Comparison of ENCODE assay signal across 22 cellular contexts in the genomic region with DNA sequence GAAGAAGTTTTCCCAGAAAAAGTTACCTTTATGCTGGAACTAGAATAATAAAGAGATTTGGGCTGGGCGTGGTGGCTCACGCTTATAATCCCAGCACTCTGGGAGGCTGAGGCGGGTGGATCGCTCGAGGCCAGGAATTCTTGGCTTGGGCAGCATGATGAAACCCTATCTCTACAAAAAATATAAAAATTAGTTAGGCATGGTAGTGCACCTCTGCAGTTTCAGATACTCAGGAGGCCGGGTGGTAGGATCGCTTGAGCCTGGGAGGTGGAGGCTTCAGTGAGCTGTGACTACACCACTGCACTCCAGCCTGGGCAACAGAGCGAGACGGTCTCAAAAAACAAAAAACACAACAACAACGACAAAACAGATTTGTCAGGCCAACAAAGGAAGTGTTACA.
DNase-seq lines count a peak whose midpoint lies in the region; ATAC-seq and TF ChIP-seq lines count a peak whose summit lies in the region.
"Had no signal": no experiment of that assay in that cellular context is flagged by ENCODE, and none has a peak within 500 bp of the region (broad histone marks: within the 10 kb centered on the region; RNA-seq: fewer than 3 reads in every experiment).

No MANE protein-coding gene starts in this region.

- peaks cover 0 to 10% (median 5%) of the 10 kb centered on the region in 11 experiments; a peak in 6 of 22 replicates for H3K9me3 ChIP-seq in BLaER1 treated with 17β-estradiol and CSF1 and Interleukin-3, amounts not matched to agents 10 nM and 100 nM (replicated peaks in 1 of 11)
- H3K9me3 ChIP-seq in trophoblast cell (ENCODE audit: insufficient read depth, low read depth, low read length): peaks cover 2% of the 10 kb centered on the region
- H3K9me3 ChIP-seq: adrenal gland, mucosa of descending colon, stomach, uterus had no signal

- peak overlapping the region; percentile 77 for H3K4me3 Mint-ChIP-seq in HFFc6
- peak overlapping the region; percentile 48 for H3K4me3 Mint-ChIP-seq in dendritic cell treated with granulocyte-macrophage colony-stimulating factor and Interleukin-4, amounts not matched to agents 40 ng/mL and 50 ng/mL, for 4 days
- H3K4me3 Mint-ChIP-seq in activated T-cell treated with anti-CD3 and anti-CD28 coated beads, Interleukin-2, amount 50 U/mL, for 4 hours: no peak overlapping the region
- H3K4me3 Mint-ChIP-seq in activated CD4-positive, alpha-beta memory T cell treated with anti-CD3 and anti-CD28 coated beads, Interleukin-2, amount 10 ng/mL, durations not matched to agents 7 days and 5 days: no peak overlapping the region
- H3K4me3 Mint-ChIP-seq: CD8-positive, alpha-beta memory T cell had no signal

- H3K18ac ChIP-seq in trophoblast cell (ENCODE audit: low read length): no peak overlapping the region

- H3K27ac ChIP-seq in BLaER1 treated with 17β-estradiol and CSF1 and Interleukin-3, amounts not matched to agents 10 nM and 100 nM: no peak overlapping the region
- no peak overlapping the region for H3K27ac ChIP-seq in trophoblast cell (ENCODE audit: low read depth, low read length)
- H3K27ac ChIP-seq: adrenal gland, cardiac muscle cell, stomach, uterus had no signal

- no peaks in the 10 kb centered on the region for H3K79me2 ChIP-seq in trophoblast cell (ENCODE audit: control insufficient read depth, insufficient read depth, low read length, poor library complexity)

- POLR2A ChIA-PET in activated CD4-positive, alpha-beta memory T cell treated with anti-CD3 and anti-CD28 coated beads, Interleukin-2, amount 10 ng/mL, durations not matched to agents 7 days and 5 days (lab: Charles Lee): no interaction called here

- no peak overlapping the region for H3K4me3 ChIP-seq in BLaER1 treated with 17β-estradiol and CSF1 and Interleukin-3, amounts not matched to agents 10 nM and 100 nM
- no peak overlapping the region for H3K4me3 ChIP-seq in trophoblast cell (ENCODE audit: low read depth, low read length)
- H3K4me3 ChIP-seq: adrenal gland, cardiac muscle cell, mucosa of descending colon, stomach, uterus had no signal

- no peak overlapping the region for H3K23ac ChIP-seq in trophoblast cell (ENCODE audit: low read length)

- H3K27ac Mint-ChIP-seq in HFFc6: no peak overlapping the region
- no peak overlapping the region for H3K27ac Mint-ChIP-seq in dendritic cell treated with granulocyte-macrophage colony-stimulating factor and Interleukin-4, amounts not matched to agents 40 ng/mL and 50 ng/mL, for 4 days
- no peak overlapping the region for H3K27ac Mint-ChIP-seq in activated CD4-positive, alpha-beta memory T cell treated with anti-CD3 and anti-CD28 coated beads, Interleukin-2, amount 10 ng/mL, durations not matched to agents 7 days and 5 days
- H3K27ac Mint-ChIP-seq: activated T-helper 2 cell treated with anti-CD3 and anti-CD28 coated beads, Interferon-gamma antibody, Interleukin-2, Interleukin-4, amounts not matched to agents 10 μg/mL and 5 μg/mL and 100 μg/mL, durations not matched to agents 14 hours and 24 hours and 36 hours; CD8-positive, alpha-beta memory T cell had no signal

- CTCF ChIA-PET in activated CD4-positive, alpha-beta memory T cell treated with anti-CD3 and anti-CD28 coated beads, Interleukin-2, amount 10 ng/mL, durations not matched to agents 7 days and 5 days (lab: Charles Lee): no interaction called here

- no peak overlapping the region for H2BK5ac ChIP-seq in trophoblast cell (ENCODE audit: low read depth, low read length, poor library complexity)

- intact Hi-C loops in dendritic cell treated with granulocyte-macrophage colony-stimulating factor and Interleukin-4, amounts not matched to agents 40 ng/mL and 50 ng/mL, for 4 days (cut with micrococcal nuclease): no loop called here

- peaks cover 7% of the 10 kb centered on the region for H3K79me1 ChIP-seq in trophoblast cell (ENCODE audit: low read length)

- no peak overlapping the region for H4K8ac ChIP-seq in trophoblast cell (ENCODE audit: low read depth, low read length)

- no CpG with 5 or more reads among the region's 10 CpGs for WGBS in trophoblast cell (ENCODE audit: extremely low coverage, insufficient coverage, insufficient read length)

- no peak for ATAC-seq in activated T-cell treated with anti-CD3 and anti-CD28 coated beads, Interleukin-2, amount 50 U/mL, for 4 hours

- H3K14ac ChIP-seq in trophoblast cell (ENCODE audit: low read length): no peak overlapping the region

- no peaks in the 10 kb centered on the region for H3K36me3 Mint-ChIP-seq in HFFc6 (ENCODE audit: low read depth)
- H3K36me3 Mint-ChIP-seq in dendritic cell treated with granulocyte-macrophage colony-stimulating factor and Interleukin-4, amounts not matched to agents 40 ng/mL and 50 ng/mL, for 4 days (ENCODE audit: low read depth): no peaks in the 10 kb centered on the region
- no peaks in the 10 kb centered on the region for H3K36me3 Mint-ChIP-seq in activated T-cell treated with anti-CD3 and anti-CD28 coated beads, Interleukin-2, amount 50 U/mL, for 4 hours (ENCODE audit: insufficient read depth)
- no peaks in the 10 kb centered on the region for H3K36me3 Mint-ChIP-seq in activated CD4-positive, alpha-beta memory T cell treated with anti-CD3 and anti-CD28 coated beads, Interleukin-2, amount 10 ng/mL, durations not matched to agents 7 days and 5 days (ENCODE audit: low read depth)
- H3K36me3 Mint-ChIP-seq: CD8-positive, alpha-beta memory T cell had no signal

- H4K91ac ChIP-seq in trophoblast cell (ENCODE audit: low read depth, low read length): peak overlapping the region; percentile 75

- no peak overlapping the region for H2AFZ ChIP-seq in trophoblast cell (ENCODE audit: insufficient read depth, low read length, poor library complexity)

- no peak overlapping the region for H4K12ac ChIP-seq in trophoblast cell (ENCODE audit: low read depth, low read length)

- peaks cover 11% of the 10 kb centered on the region; the same call in 1 of the 2 replicates for H3K27me3 Mint-ChIP-seq in HFFc6 (ENCODE audit: insufficient read depth)
- peaks cover 10% of the 10 kb centered on the region for H3K27me3 Mint-ChIP-seq in dendritic cell treated with granulocyte-macrophage colony-stimulating factor and Interleukin-4, amounts not matched to agents 40 ng/mL and 50 ng/mL, for 4 days
- no peaks in the 10 kb centered on the region for H3K27me3 Mint-ChIP-seq in activated T-cell treated with anti-CD3 and anti-CD28 coated beads, Interleukin-2, amount 50 U/mL, for 4 hours (ENCODE audit: low read depth)
- H3K27me3 Mint-ChIP-seq in activated CD4-positive, alpha-beta memory T cell treated with anti-CD3 and anti-CD28 coated beads, Interleukin-2, amount 10 ng/mL, durations not matched to agents 7 days and 5 days: no peaks in the 10 kb centered on the region

- peak overlapping the region; percentile 63 for H2BK120ac ChIP-seq in trophoblast cell (ENCODE audit: insufficient read depth, low read length, poor library complexity)

- peaks cover 7% of the 10 kb centered on the region; the same call in 1 of the 2 replicates for H3K4me1 Mint-ChIP-seq in HFFc6 (ENCODE audit: low read depth)
- H3K4me1 Mint-ChIP-seq in dendritic cell treated with granulocyte-macrophage colony-stimulating factor and Interleukin-4, amounts not matched to agents 40 ng/mL and 50 ng/mL, for 4 days (ENCODE audit: low read depth): peaks cover 15% of the 10 kb centered on the region
- peaks cover 3% of the 10 kb centered on the region for H3K4me1 Mint-ChIP-seq in activated T-cell treated with anti-CD3 and anti-CD28 coated beads, Interleukin-2, amount 50 U/mL, for 4 hours (ENCODE audit: low read depth)
- no peaks in the 10 kb centered on the region for H3K4me1 Mint-ChIP-seq in activated CD4-positive, alpha-beta memory T cell treated with anti-CD3 and anti-CD28 coated beads, Interleukin-2, amount 10 ng/mL, durations not matched to agents 7 days and 5 days
- H3K4me1 Mint-ChIP-seq: CD8-positive, alpha-beta memory T cell had no signal

- no peaks in the 10 kb centered on the region for H3K9me3 Mint-ChIP-seq in HFFc6
- no peaks in the 10 kb centered on the region for H3K9me3 Mint-ChIP-seq in dendritic cell treated with granulocyte-macrophage colony-stimulating factor and Interleukin-4, amounts not matched to agents 40 ng/mL and 50 ng/mL, for 4 days
- H3K9me3 Mint-ChIP-seq in activated T-cell treated with anti-CD3 and anti-CD28 coated beads, Interleukin-2, amount 50 U/mL, for 4 hours: no peaks in the 10 kb centered on the region
- H3K9me3 Mint-ChIP-seq in activated CD4-positive, alpha-beta memory T cell treated with anti-CD3 and anti-CD28 coated beads, Interleukin-2, amount 10 ng/mL, durations not matched to agents 7 days and 5 days: peaks cover 2% of the 10 kb centered on the region
- H3K9me3 Mint-ChIP-seq: activated T-helper 2 cell treated with anti-CD3 and anti-CD28 coated beads, Interferon-gamma antibody, Interleukin-2, Interleukin-4, amounts not matched to agents 10 μg/mL and 5 μg/mL and 100 μg/mL, durations not matched to agents 14 hours and 24 hours and 36 hours had no signal

- peaks cover 0 to 12% (median 4%) of the 10 kb centered on the region in 10 experiments; a peak in 8 of 20 replicates for H3K4me1 ChIP-seq in BLaER1 treated with 17β-estradiol and CSF1 and Interleukin-3, amounts not matched to agents 10 nM and 100 nM
- peaks cover 13 to 19% of the 10 kb centered on the region in 2 experiments for H3K4me1 ChIP-seq in trophoblast cell (ENCODE audit: control insufficient read depth in 1 of 2, insufficient read depth in 2 of 2, low read length in 2 of 2)
- H3K4me1 ChIP-seq: adrenal gland, stomach, uterus had no signal

- H3K36me3 ChIP-seq in BLaER1 treated with 17β-estradiol and CSF1 and Interleukin-3, amounts not matched to agents 10 nM and 100 nM: no peaks in the 10 kb centered on the region
- no peaks in the 10 kb centered on the region for H3K36me3 ChIP-seq in trophoblast cell (ENCODE audit: control insufficient read depth in 1 of 2, insufficient read depth in 2 of 2, low read length in 2 of 2)
- H3K36me3 ChIP-seq: adrenal gland, cardiac muscle cell, stomach, uterus had no signal

- H3K4ac ChIP-seq in trophoblast cell (ENCODE audit: low read depth, low read length): no peak overlapping the region

- peak overlapping the region; percentile 77 for H2BK12ac ChIP-seq in trophoblast cell (ENCODE audit: low read length)

- no peaks in the 10 kb centered on the region for H3K27me3 ChIP-seq in BLaER1 treated with 17β-estradiol and CSF1 and Interleukin-3, amounts not matched to agents 10 nM and 100 nM
- no peaks in the 10 kb centered on the region for H3K27me3 ChIP-seq in trophoblast cell (ENCODE audit: insufficient read depth, low read length)
- H3K27me3 ChIP-seq: adrenal gland, cardiac muscle cell, stomach, uterus had no signal

- no peak for DNase-seq in HFFc6
- DNase-seq in trophoblast cell: peak; percentile 48 to 77
- no peak for DNase-seq in NCI-H1436 (lab: John Stamatoyannopoulos, UW)
- DNase-seq in activated T-cell treated with anti-CD3 and anti-CD28 coated beads, Interleukin-2, amount 50 U/mL, for 4 hours: no peak
- DNase-seq in activated CD4-positive, alpha-beta memory T cell treated with anti-CD3 and anti-CD28 coated beads, Interleukin-2, amount 10 ng/mL, durations not matched to agents 7 days and 5 days: no peak
- DNase-seq in NCI-H345 treated with DMSO at 0.1 percent for 48 hours (lab: John Stamatoyannopoulos, UW; ENCODE audit: unreplicated experiment): no peak
- DNase-seq: activated CD4-positive, CD25-positive, alpha-beta regulatory T cell treated with anti-CD3 and anti-CD28 coated beads, Interleukin-2, amount 50 U/mL, for 72 hours; CD8-positive, alpha-beta memory T cell; H7; KBM-7; NCI-H1092; NCI-H2107; NCI-H524 treated with DMSO at 0.1 percent for 48 hours; OCI-M1; uterus had no signal

- peak overlapping the region in 7 of 11 experiments; percentile 3 to 49 (median 18); a peak in 8 of 22 replicates for H3K4me2 ChIP-seq in BLaER1 treated with 17β-estradiol and CSF1 and Interleukin-3, amounts not matched to agents 10 nM and 100 nM
- H3K4me2 ChIP-seq in trophoblast cell (ENCODE audit: low read length): no peak overlapping the region

- no peaks in the 10 kb centered on the region for H4K20me1 ChIP-seq in BLaER1 treated with 17β-estradiol and CSF1 and Interleukin-3, amounts not matched to agents 10 nM and 100 nM

- H3K9ac ChIP-seq in BLaER1 treated with 17β-estradiol and CSF1 and Interleukin-3, amounts not matched to agents 10 nM and 100 nM: no peak overlapping the region
- no peak overlapping the region for H3K9ac ChIP-seq in trophoblast cell (ENCODE audit: low read length)

- no peak overlapping the region for H2AK5ac ChIP-seq in trophoblast cell (ENCODE audit: low read length)

- no peak for TF ChIP-seq CTCF in HFFc6 (IDR thresholded peaks at IDR 0.05)

Comparison
In these comparisons a context has a peak if more than half of its experiments do, and no peak if none do; other contexts are left out.
1. DNase-seq: peak in trophoblast cell (2 of 2); none in HFFc6 (single experiment), NCI-H1436 (single experiment), activated T-cell treated with anti-CD3 and anti-CD28 coated beads, Interleukin-2, amount 50 U/mL, for 4 hours (single experiment), activated CD4-positive, alpha-beta memory T cell treated with anti-CD3 and anti-CD28 coated beads, Interleukin-2, amount 10 ng/mL, durations not matched to agents 7 days and 5 days (single experiment) and NCI-H345 treated with DMSO at 0.1 percent for 48 hours (single experiment).
2. H3K4me3 Mint-ChIP-seq: peak in HFFc6 (single experiment) and dendritic cell treated with granulocyte-macrophage colony-stimulating factor and Interleukin-4, amounts not matched to agents 40 ng/mL and 50 ng/mL, for 4 days (single experiment); none in activated T-cell treated with anti-CD3 and anti-CD28 coated beads, Interleukin-2, amount 50 U/mL, for 4 hours (single experiment) and activated CD4-positive, alpha-beta memory T cell treated with anti-CD3 and anti-CD28 coated beads, Interleukin-2, amount 10 ng/mL, durations not matched to agents 7 days and 5 days (single experiment).